ENCODE assay signal across 18 cellular contexts in genomic region chr3:25576146-25576545, GRCh38.
DNase-seq lines count a peak whose midpoint lies in the region; ATAC-seq and TF ChIP-seq lines count a peak whose summit lies in the region.
"Had no signal": no experiment of that assay in that cellular context is flagged by ENCODE, and none has a peak within 500 bp of the region (broad histone marks: within the 10 kb centered on the region; RNA-seq: fewer than 3 reads in every experiment).

No MANE protein-coding gene starts in this region.

- no peak for TF ChIP-seq CTCF in cardiac muscle cell (IDR thresholded peaks at IDR 0.05; ENCODE audit: low read depth, low read length)
- no peak for TF ChIP-seq CTCF in smooth muscle cell (IDR thresholded peaks at IDR 0.05; ENCODE audit: borderline replicate concordance, insufficient read depth, poor library complexity, severe bottlenecking)

- H3K4me2 ChIP-seq in smooth muscle cell = no peak overlapping the region
- H3K4me2 ChIP-seq: A549; BLaER1 treated with 17β-estradiol and CSF1 and Interleukin-3, amounts not matched to agents 10 nM and 100 nM had no signal

- no peaks in the 10 kb centered on the region for H4K20me1 ChIP-seq in smooth muscle cell (ENCODE audit: low read depth)
- H4K20me1 ChIP-seq: BLaER1 treated with 17β-estradiol and CSF1 and Interleukin-3, amounts not matched to agents 10 nM and 100 nM had no signal

- H3K27ac ChIP-seq in cardiac muscle cell (peak overlapping the region; percentile 35), smooth muscle cell (ENCODE audit: low read depth) (peak overlapping the region; percentile 13)
- H3K27ac ChIP-seq: 22Rv1; A549; BLaER1 treated with 17β-estradiol and CSF1 and Interleukin-3, amounts not matched to agents 10 nM and 100 nM; C4-2B had no signal

- H3K4me1 Mint-ChIP-seq in stimulated activated naive CD8-positive, alpha-beta T cell treated with anti-CD3 and anti-CD28 coated beads, Interleukin-15, amount 100 ng/mL, for 72 hours = no peaks in the 10 kb centered on the region
- H3K4me1 Mint-ChIP-seq: B cell had no signal

- H3K27me3 ChIP-seq in cardiac muscle cell (no peaks in the 10 kb centered on the region), smooth muscle cell (ENCODE audit: low read depth) (no peaks in the 10 kb centered on the region)
- H3K27me3 ChIP-seq: BLaER1 treated with 17β-estradiol and CSF1 and Interleukin-3, amounts not matched to agents 10 nM and 100 nM had no signal

- no peak overlapping the region for H3K27ac Mint-ChIP-seq in stimulated activated naive CD8-positive, alpha-beta T cell treated with anti-CD3 and anti-CD28 coated beads, Interleukin-15, amount 100 ng/mL, for 72 hours
- H3K27ac Mint-ChIP-seq: B cell; CD4-positive, alpha-beta T cell; CD8-positive, alpha-beta T cell had no signal

- no peak for ATAC-seq in Right ventricle myocardium superior (ENCODE audit: poor library complexity)
- ATAC-seq in stimulated activated naive CD8-positive, alpha-beta T cell treated with anti-CD3 and anti-CD28 coated beads, Interleukin-15, amount 100 ng/mL, for 72 hours = peak; percentile 20
- ATAC-seq in stimulated activated naive CD8-positive, alpha-beta T cell treated with anti-CD3 and anti-CD28 coated beads, Interleukin-15, Interleukin-2, amounts not matched to agents 100 U/mL and 50 U/mL, for 24 hours = no peak
- ATAC-seq: A549; CD8-positive, alpha-beta T cell had no signal

- H3K36me3 ChIP-seq in cardiac muscle cell = peaks cover 10% of the 10 kb centered on the region
- peaks cover 4% of the 10 kb centered on the region for H3K36me3 ChIP-seq in smooth muscle cell (ENCODE audit: low read depth)
- H3K36me3 ChIP-seq: BLaER1 treated with 17β-estradiol and CSF1 and Interleukin-3, amounts not matched to agents 10 nM and 100 nM had no signal

- H3K27me3 Mint-ChIP-seq in stimulated activated naive CD8-positive, alpha-beta T cell treated with anti-CD3 and anti-CD28 coated beads, Interleukin-15, amount 100 ng/mL, for 72 hours = peaks cover 13% of the 10 kb centered on the region

- H3K9ac ChIP-seq in smooth muscle cell (ENCODE audit: low read depth) = no peak overlapping the region
- H3K9ac ChIP-seq: BLaER1 treated with 17β-estradiol and CSF1 and Interleukin-3, amounts not matched to agents 10 nM and 100 nM had no signal

- H3K4me1 ChIP-seq in cardiac muscle cell (ENCODE audit: low read depth) (peaks cover 11% of the 10 kb centered on the region), smooth muscle cell (ENCODE audit: low read depth) (peaks cover under 1% of the 10 kb centered on the region)
- H3K4me1 ChIP-seq: Caco-2 had no signal

- peaks cover 21% of the 10 kb centered on the region for H3K79me2 ChIP-seq in smooth muscle cell (ENCODE audit: low read depth)

- DNase-seq in cardiac muscle cell (ENCODE audit: low read depth in 1 of 2, low spot score in 1 of 2) (no peak), Right ventricle myocardium superior (no peak), smooth muscle cell (lab: John Stamatoyannopoulos, UW; ENCODE audit: unreplicated experiment) (no peak), SW480 (ENCODE audit: low spot score) (no peak)
- no peak for DNase-seq in stimulated activated naive CD8-positive, alpha-beta T cell treated with anti-CD3 and anti-CD28 coated beads, Interleukin-15, amount 100 ng/mL, for 72 hours
- DNase-seq in stimulated activated naive CD8-positive, alpha-beta T cell treated with anti-CD3 and anti-CD28 coated beads, Interleukin-15, Interleukin-2, amounts not matched to agents 100 U/mL and 50 U/mL, for 24 hours = no peak
- DNase-seq: AML-193; Caco-2; Calu3; CD4-positive, alpha-beta T cell; CD8-positive, alpha-beta T cell; DMS79 treated with DMSO at 0.1 percent for 48 hours; GF-D8 had no signal

- H3K4me3 Mint-ChIP-seq in stimulated activated naive CD8-positive, alpha-beta T cell treated with anti-CD3 and anti-CD28 coated beads, Interleukin-15, amount 100 ng/mL, for 72 hours = no peak overlapping the region
- H3K4me3 Mint-ChIP-seq: B cell; CD4-positive, alpha-beta T cell; CD8-positive, alpha-beta T cell had no signal

- no peaks in the 10 kb centered on the region for H3K9me3 Mint-ChIP-seq in stimulated activated naive CD8-positive, alpha-beta T cell treated with anti-CD3 and anti-CD28 coated beads, Interleukin-15, amount 100 ng/mL, for 72 hours
- H3K9me3 Mint-ChIP-seq: CD4-positive, alpha-beta T cell; CD8-positive, alpha-beta T cell had no signal

- 75% methylated on average over 4 of the region's 4 CpGs for WGBS in smooth muscle cell (ENCODE audit: low lambda C conversion rate)

- H2AFZ ChIP-seq in smooth muscle cell (ENCODE audit: low read depth) = no peak overlapping the region

- H3K4me3 ChIP-seq in cardiac muscle cell (no peak overlapping the region), smooth muscle cell (no peak overlapping the region)
- H3K4me3 ChIP-seq: A549; BLaER1 treated with 17β-estradiol and CSF1 and Interleukin-3, amounts not matched to agents 10 nM and 100 nM had no signal

- H3F3A ChIP-seq in smooth muscle cell (ENCODE audit: low read depth) = peaks cover 29% of the 10 kb centered on the region

- intact Hi-C loops in Right ventricle myocardium superior (cut with DNase I) = no loop called here

- no peaks in the 10 kb centered on the region for H3K9me3 ChIP-seq in cardiac muscle cell (ENCODE audit: low read depth)
- H3K9me3 ChIP-seq in smooth muscle cell (replicated peaks; ENCODE audit: low read depth) = no peaks in the 10 kb centered on the region
- H3K9me3 ChIP-seq: A549; BLaER1 treated with 17β-estradiol and CSF1 and Interleukin-3, amounts not matched to agents 10 nM and 100 nM; Caco-2 had no signal
